Comparison of ENCODE assay signal across 15 cellular contexts in the genomic region with DNA sequence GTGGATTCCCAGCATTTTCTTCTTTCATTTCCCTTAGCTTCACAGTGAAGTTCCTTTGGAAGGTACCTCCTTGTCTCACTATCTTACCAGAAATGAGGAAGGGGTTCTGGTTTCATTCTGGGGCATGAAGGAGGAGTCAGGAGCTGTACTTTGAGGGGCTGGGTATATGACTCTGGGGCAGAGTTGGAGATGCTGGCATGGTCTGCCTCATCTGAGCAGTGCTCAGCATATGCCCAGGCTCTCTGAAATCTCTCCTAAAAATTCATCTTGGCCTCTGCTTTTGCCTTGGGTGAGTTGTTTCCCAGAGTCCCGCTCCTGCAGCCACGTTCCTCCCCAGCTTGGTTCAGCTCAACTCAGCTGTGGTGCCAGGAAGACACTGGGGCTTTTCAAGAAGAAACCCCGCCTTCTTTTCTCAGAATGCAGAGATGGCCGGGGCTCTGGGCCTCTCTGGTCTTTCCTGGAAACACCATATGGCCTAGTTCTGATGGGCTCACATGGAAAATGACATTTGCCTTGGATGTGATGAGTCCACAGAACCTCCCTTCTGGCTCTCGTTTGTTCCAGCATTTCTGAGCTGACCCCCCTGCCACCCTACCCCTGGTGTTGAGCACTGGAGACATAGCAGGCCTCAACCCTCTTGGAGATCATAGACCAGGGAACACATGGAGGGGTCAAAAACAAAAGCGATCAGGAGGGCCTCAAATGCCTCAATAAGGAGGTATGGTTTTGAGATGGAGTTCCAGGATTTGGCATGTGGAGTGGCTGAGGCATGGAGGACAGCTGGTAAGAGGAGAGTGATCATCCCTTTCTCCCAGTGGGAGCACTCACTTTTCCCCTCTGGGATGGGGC. TPM values are rescaled to one million over a fixed set of nuclear protein-coding genes. Genes with fewer than 3 reads are reported as not detected.
DNase-seq lines count a peak whose midpoint lies in the region; ATAC-seq and TF ChIP-seq lines count a peak whose summit lies in the region.
"Had no signal": no experiment of that assay in that cellular context is flagged by ENCODE, and none has a peak within 500 bp of the region (broad histone marks: within the 10 kb centered on the region; RNA-seq: fewer than 3 reads in every experiment).

No MANE protein-coding gene starts in this region.

- H3K9me3 Mint-ChIP-seq in T-helper 1 cell treated with Interleukin-12 subunit alpha and Interleukin-12 subunit beta and Interleukin-4 antibody, amounts not matched to agents 30 μg/mL and 1 μg/mL, for 36 hours: peaks cover 15% of the 10 kb centered on the region

- H3K9me3 ChIP-seq in mucosa of descending colon (no peaks in the 10 kb centered on the region), colonic mucosa (no peaks in the 10 kb centered on the region)

- peaks cover 31% of the 10 kb centered on the region for H3K36me3 Mint-ChIP-seq in T-helper 1 cell treated with Interleukin-12 subunit alpha and Interleukin-12 subunit beta and Interleukin-4 antibody, amounts not matched to agents 30 μg/mL and 1 μg/mL, for 36 hours (ENCODE audit: low read depth)

- H3K4me1 Mint-ChIP-seq in T-helper 1 cell treated with Interleukin-12 subunit alpha and Interleukin-12 subunit beta and Interleukin-4 antibody, amounts not matched to agents 30 μg/mL and 1 μg/mL, for 36 hours (ENCODE audit: low read depth): peaks cover 63% of the 10 kb centered on the region
- H3K4me1 Mint-ChIP-seq: naive B cell had no signal

- H3K4me3 ChIP-seq in mucosa of descending colon (no peak overlapping the region), colonic mucosa (no peak overlapping the region)
- H3K4me3 ChIP-seq: GM23338 had no signal

- peak overlapping the region; percentile 94 for H3K27ac Mint-ChIP-seq in T-helper 1 cell treated with Interleukin-12 subunit alpha and Interleukin-12 subunit beta and Interleukin-4 antibody, amounts not matched to agents 30 μg/mL and 1 μg/mL, for 36 hours
- H3K27ac Mint-ChIP-seq: GM23338, naive B cell had no signal

- no peaks in the 10 kb centered on the region for H3K27me3 ChIP-seq in colonic mucosa

- TF ChIP-seq CTCF in mucosa of descending colon (IDR thresholded peaks at IDR 0.05): no peak
- no peak for TF ChIP-seq CTCF in colonic mucosa (IDR thresholded peaks at IDR 0.05)

- intact Hi-C loops in mucosa of descending colon (cut with DNase I, micrococcal nuclease) (no loop called here), colonic mucosa (cut with DNase I) (no loop called here)

- peak overlapping the region; percentile 73 for H3K4me3 Mint-ChIP-seq in T-helper 1 cell treated with Interleukin-12 subunit alpha and Interleukin-12 subunit beta and Interleukin-4 antibody, amounts not matched to agents 30 μg/mL and 1 μg/mL, for 36 hours
- H3K4me3 Mint-ChIP-seq: GM23338, naive B cell had no signal

- no peaks in the 10 kb centered on the region for H3K36me3 ChIP-seq in mucosa of descending colon (ENCODE audit: low read depth)
- H3K36me3 ChIP-seq in colonic mucosa: no peaks in the 10 kb centered on the region

- H3K27ac ChIP-seq in colonic mucosa: no peak overlapping the region

- ATAC-seq in mucosa of descending colon (peak; percentile 21), GM21381 (IDR thresholded peaks at IDR 0.05; ENCODE audit: unreplicated experiment) (no peak)
- ATAC-seq: GM23338 had no signal

- H3K27me3 Mint-ChIP-seq in T-helper 1 cell treated with Interleukin-12 subunit alpha and Interleukin-12 subunit beta and Interleukin-4 antibody, amounts not matched to agents 30 μg/mL and 1 μg/mL, for 36 hours (ENCODE audit: low read depth): no peaks in the 10 kb centered on the region

- no peaks in the 10 kb centered on the region for H3K4me1 ChIP-seq in mucosa of descending colon (ENCODE audit: low read depth)
- no peaks in the 10 kb centered on the region for H3K4me1 ChIP-seq in colonic mucosa

- DNase-seq in HUDEP-2 (lab: John Stamatoyannopoulos, UW; ENCODE audit: unreplicated experiment in 76 of 76) (peak in 56 of 76 experiments; percentile 4 to 79 (median 36)), activated T-helper 1 cell treated with Interleukin-2 at 50 U/mL for 16 hours (ENCODE audit: low read depth) (peak; percentile 22), mucosa of descending colon (no peak), CD1c-positive myeloid dendritic cell (ENCODE audit: extremely low spot score) (no peak), colonic mucosa (no peak)
- DNase-seq: caudate nucleus, COR-L47, Karpas-422, kidney glomerular epithelial cell, naive B cell, NCI-H1694 treated with DMSO at 0.1 percent for 48 hours, NCI-H524 had no signal

- H3K9ac ChIP-seq in colonic mucosa (ENCODE audit: low read depth in 2 of 2, low read length in 2 of 2): no peak overlapping the region

RNA-seq across cellular contexts. Expression of gene TGFBR1, which starts 12.0 kb away (rescaled TPM):
- total RNA-seq in mucosa of descending colon (10 to 100 TPM; 23.7 to 71.6 (median 24.7) TPM), colonic mucosa (10 to 100 TPM; 19.0 to 48.7 TPM)

Comparison
In these comparisons a context has a peak if more than half of its experiments do, and no peak if none do; other contexts are left out.
1. DNase-seq: peak in HUDEP-2 (56 of 76) and activated T-helper 1 cell treated with Interleukin-2 at 50 U/mL for 16 hours (single experiment); none in mucosa of descending colon (0 of 3), CD1c-positive myeloid dendritic cell (single experiment) and colonic mucosa (single experiment).